Comparison of ENCODE assay signal across 1 cellular context in genomic region chr16:48536600-48537200, GRCh38.
TF ChIP-seq lines count a peak whose summit lies in the region.

No MANE protein-coding gene starts in this region.

TF ChIP-seq in WTC11, 78 proteins besides CTCF, POLR2A, EP300 and RAD21 (continued from another document):
- TF ChIP-seq ATF2 (CRISPR knock-in tag; IDR thresholded peaks at IDR 0.05; ENCODE audit: borderline replicate concordance, low read depth): no peak
- no peak for TF ChIP-seq ZNF416 (CRISPR knock-in tag; IDR thresholded peaks at IDR 0.05)
- TF ChIP-seq FOXK1 (CRISPR knock-in tag; IDR thresholded peaks at IDR 0.05): no peak
